Comparison of ENCODE assay signal across 37 cellular contexts in genomic region chr20:31446084-31446819, GRCh38. TPM values are rescaled to one million over a fixed set of nuclear protein-coding genes. Genes with fewer than 3 reads are reported as not detected.
"Had no signal": no experiment of that assay in that cellular context is flagged by ENCODE, and none has a peak within 500 bp of the region (broad histone marks: within the 10 kb centered on the region; RNA-seq: fewer than 3 reads in every experiment).

No MANE protein-coding gene starts in this region.

- H3K4me1 Mint-ChIP-seq: naive thymus-derived CD4-positive, alpha-beta T cell; natural killer cell; nephron; neural progenitor cell; stimulated activated memory B cell treated with anti-CD40 and anti-IgM and Interleukin-4, amounts not matched to agents 10 μg/mL and 1 μg/mL and 100 μg/mL, for 72 hours; stimulated activated naive CD8-positive, alpha-beta T cell treated with anti-CD3 and anti-CD28 coated beads, Interleukin-15, amount 100 ng/mL, for 72 hours had no signal

- H2AFZ ChIP-seq: neural progenitor cell had no signal

- H3K4me3 ChIP-seq: neural progenitor cell, pancreas, psoas muscle, skin epidermis, smooth muscle cell, spleen, suprapubic skin, thoracic aorta, thyroid gland, tibial nerve, upper lobe of left lung, vagina had no signal

- H3K4me1 ChIP-seq: neural progenitor cell, pancreas, psoas muscle, spleen, suprapubic skin, thyroid gland, tibial nerve, upper lobe of left lung, vagina had no signal

- H3K36me3 ChIP-seq: neural progenitor cell, neutrophil, pancreas, spleen, suprapubic skin, thoracic aorta, thyroid gland, tibial nerve, upper lobe of left lung, vagina had no signal

- H3K27ac Mint-ChIP-seq: naive thymus-derived CD4-positive, alpha-beta T cell; natural killer cell; nephron; neural progenitor cell; stimulated activated memory B cell treated with anti-CD40 and anti-IgM and Interleukin-4, amounts not matched to agents 10 μg/mL and 1 μg/mL and 100 μg/mL, for 72 hours; stimulated activated naive CD8-positive, alpha-beta T cell treated with anti-CD3 and anti-CD28 coated beads, Interleukin-15, amount 100 ng/mL, for 72 hours had no signal

- FAIRE-seq: pancreas, urothelium cell line had no signal

- H3K27ac ChIP-seq: neural progenitor cell, neutrophil, pancreas, psoas muscle, skin epidermis, spleen, suprapubic skin, thoracic aorta, thyroid gland, tibial nerve, upper lobe of left lung, vagina had no signal

- H3K9me3 ChIP-seq: neutrophil, pancreas, psoas muscle, spleen, suprapubic skin, thoracic aorta, thyroid gland, upper lobe of left lung, vagina had no signal

- ATAC-seq: naive thymus-derived CD4-positive, alpha-beta T cell; natural killer cell; pancreas; psoas muscle; sciatic nerve; stimulated activated memory B cell treated with anti-CD40 and anti-IgM and Interleukin-4, amounts not matched to agents 10 μg/mL and 1 μg/mL and 100 μg/mL, for 72 hours; stimulated activated naive CD8-positive, alpha-beta T cell treated with anti-CD3 and anti-CD28 coated beads, Interleukin-15, amount 100 ng/mL, for 72 hours; stimulated activated naive CD8-positive, alpha-beta T cell treated with anti-CD3 and anti-CD28 coated beads, Interleukin-15, Interleukin-2, amounts not matched to agents 100 U/mL and 50 U/mL, for 24 hours had no signal

- H3K9ac ChIP-seq: neural progenitor cell had no signal

- H3K4me2 ChIP-seq: neural progenitor cell, smooth muscle cell had no signal

- H3K4me3 Mint-ChIP-seq: naive thymus-derived CD4-positive, alpha-beta T cell; natural killer cell; nephron; neural progenitor cell; stimulated activated memory B cell treated with anti-CD40 and anti-IgM and Interleukin-4, amounts not matched to agents 10 μg/mL and 1 μg/mL and 100 μg/mL, for 72 hours; stimulated activated naive CD8-positive, alpha-beta T cell treated with anti-CD3 and anti-CD28 coated beads, Interleukin-15, amount 100 ng/mL, for 72 hours had no signal

- H3K36me3 Mint-ChIP-seq: naive thymus-derived CD4-positive, alpha-beta T cell; natural killer cell; neural progenitor cell; stimulated activated memory B cell treated with anti-CD40 and anti-IgM and Interleukin-4, amounts not matched to agents 10 μg/mL and 1 μg/mL and 100 μg/mL, for 72 hours had no signal

- H3K9me3 Mint-ChIP-seq: naive thymus-derived CD4-positive, alpha-beta T cell; natural killer cell; stimulated activated naive CD8-positive, alpha-beta T cell treated with anti-CD3 and anti-CD28 coated beads, Interleukin-15, amount 100 ng/mL, for 72 hours had no signal

- DNase-seq: naive thymus-derived CD4-positive, alpha-beta T cell; natural killer cell; nucleus accumbens; pancreas; psoas muscle; right cardiac atrium; spleen; stimulated activated CD4-positive, alpha-beta T cell treated with anti-CD3 and anti-CD28 coated beads, Interleukin-12 subunit alpha, Interleukin-12 subunit beta, amount 100 ng/mL, for 4 hours; stimulated activated CD4-positive, alpha-beta T cell treated with anti-CD3 and anti-CD28 coated beads, Interleukin-1b, Interleukin-23, amount 100 ng/mL, for 48 hours; stimulated activated CD4-positive, alpha-beta T cell treated with anti-CD3 and anti-CD28 coated beads, Interleukin-4, amount 100 ng/mL, for 1 hour; stimulated activated CD4-positive, alpha-beta T cell treated with anti-CD3 and anti-CD28 coated beads, Interleukin-4, amount 100 ng/mL, for 4 hours; stimulated activated CD8-positive, alpha-beta memory T cell treated with anti-CD3 and anti-CD28 coated beads, Interleukin-4, amount 100 ng/mL, for 48 hours; stimulated activated naive CD4-positive, alpha-beta T cell; stimulated activated naive CD8-positive, alpha-beta T cell treated with anti-CD3 and anti-CD28 coated beads, Interleukin-15, amount 100 ng/mL, for 72 hours; stimulated activated naive CD8-positive, alpha-beta T cell treated with anti-CD3 and anti-CD28 coated beads, Interleukin-15, Interleukin-2, amounts not matched to agents 100 U/mL and 50 U/mL, for 24 hours; substantia nigra; thyroid gland; trophoblast cell; upper lobe of left lung had no signal

- H3K27me3 ChIP-seq: neural progenitor cell, pancreas, suprapubic skin, thyroid gland, tibial nerve, upper lobe of left lung, vagina had no signal

RNA-seq across cellular contexts. Expression of gene DEFB123, which starts 5.8 kb away (rescaled TPM):
- total RNA-seq: naive thymus-derived CD4-positive, alpha-beta T cell; natural killer cell; omental fat pad; osteocyte; pancreas; posterior vena cava; psoas muscle; renal cortical epithelial cell; right cardiac atrium; sciatic nerve; smooth muscle cell; spleen; suprapubic skin; thoracic aorta; tibial nerve; upper lobe of left lung; ureter; vagina had no signal
- polyA plus RNA-seq: naive thymus-derived CD4-positive, alpha-beta T cell; neural cell; pancreas; psoas muscle; right cardiac atrium; smooth muscle cell; spleen had no signal

RNA-seq across cellular contexts. Expression of gene DEFB124, which starts 28.7 kb away (rescaled TPM):
- total RNA-seq: naive thymus-derived CD4-positive, alpha-beta T cell; natural killer cell; osteocyte; psoas muscle; renal cortical epithelial cell; right cardiac atrium; smooth muscle cell; spleen; suprapubic skin; thoracic aorta; thyroid gland; tibial nerve; upper lobe of left lung; vagina had no signal
- polyA plus RNA-seq: naive thymus-derived CD4-positive, alpha-beta T cell; neural cell; pancreas; right cardiac atrium; smooth muscle cell had no signal

RNA-seq across cellular contexts. Expression of gene REM1, which starts 28.8 kb away (rescaled TPM):
- total RNA-seq: naive thymus-derived CD4-positive, alpha-beta T cell; natural killer cell; osteocyte; renal cortical epithelial cell had no signal
- polyA plus RNA-seq: naive thymus-derived CD4-positive, alpha-beta T cell; neural cell had no signal

RNA-seq across cellular contexts. Expression of gene DEFB121, which starts 40.2 kb away (rescaled TPM):
- total RNA-seq: naive thymus-derived CD4-positive, alpha-beta T cell; natural killer cell; omental fat pad; osteocyte; pancreas; posterior vena cava; psoas muscle; renal cortical epithelial cell; right cardiac atrium; sciatic nerve; smooth muscle cell; spleen; suprapubic skin; thoracic aorta; thyroid gland; tibial nerve; upper lobe of left lung; ureter; vagina had no signal
- polyA plus RNA-seq: naive thymus-derived CD4-positive, alpha-beta T cell; neural cell; pancreas; psoas muscle; right cardiac atrium; smooth muscle cell; spleen had no signal

RNA-seq across cellular contexts. Expression of gene DEFB119, which starts 55.9 kb away (rescaled TPM):
- total RNA-seq: naive thymus-derived CD4-positive, alpha-beta T cell; natural killer cell; omental fat pad; osteocyte; pancreas; posterior vena cava; psoas muscle; renal cortical epithelial cell; right cardiac atrium; sciatic nerve; smooth muscle cell; spleen; suprapubic skin; thoracic aorta; tibial nerve; upper lobe of left lung; ureter; vagina had no signal
- polyA plus RNA-seq: naive thymus-derived CD4-positive, alpha-beta T cell; neural cell; pancreas; psoas muscle; right cardiac atrium; smooth muscle cell; spleen had no signal
